ENCODE assay signal across 19 cellular contexts in the genomic region with DNA sequence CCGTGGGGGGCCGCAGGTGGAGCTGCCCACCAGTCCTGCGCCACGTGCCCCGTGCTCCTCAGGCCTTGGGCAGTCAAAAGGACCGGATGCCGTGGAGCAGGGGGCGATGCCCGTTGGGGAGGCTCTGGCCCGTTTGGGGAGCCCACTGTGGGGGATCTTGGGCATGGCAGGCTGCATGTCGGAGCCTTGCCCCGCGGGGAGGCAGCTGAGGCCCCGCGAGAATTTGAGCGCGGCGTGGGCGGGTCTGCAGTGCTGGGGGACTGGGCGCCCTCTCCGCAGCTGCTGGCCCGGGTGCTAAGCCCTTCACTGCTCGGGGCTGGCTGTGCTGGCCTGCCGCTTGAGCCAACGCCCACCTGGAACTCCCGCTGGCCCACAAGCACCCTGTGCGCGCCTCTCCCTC.
DNase-seq lines count a peak whose midpoint lies in the region; ATAC-seq, FAIRE-seq and TF ChIP-seq lines count a peak whose summit lies in the region.
"Had no signal": no experiment of that assay in that cellular context is flagged by ENCODE, and none has a peak within 500 bp of the region (broad histone marks: within the 10 kb centered on the region; RNA-seq: fewer than 3 reads in every experiment).

No MANE protein-coding gene starts in this region.

- H2BK5ac ChIP-seq in H1 (ENCODE audit: low read depth, low read length): no peak overlapping the region

- H2AK5ac ChIP-seq in H1 (ENCODE audit: low read depth, low read length): no peak overlapping the region

- H3K9me3 ChIP-seq in left ventricle myocardium inferior (replicated peaks): peaks cover 12% of the 10 kb centered on the region
- peaks cover 10 to 13% of the 10 kb centered on the region in 2 experiments for H3K9me3 ChIP-seq in H1 (ENCODE audit: insufficient read depth in 2 of 2, low read depth in 1 of 2, low read length in 1 of 2)
- H3K9me3 ChIP-seq in psoas muscle: no peaks in the 10 kb centered on the region

- no peak overlapping the region for H2AFZ ChIP-seq in H1 (ENCODE audit: low read length)
- H2AFZ ChIP-seq: GM23248 had no signal

- no peak overlapping the region for H3K4me3 ChIP-seq in left ventricle myocardium inferior
- no peak overlapping the region for H3K4me3 ChIP-seq in H1 (ENCODE audit: extremely low read depth in 1 of 4, insufficient read depth in 2 of 4, low read depth in 3 of 4, low read length in 4 of 4)
- H3K4me3 ChIP-seq in psoas muscle: no peak overlapping the region
- no peak overlapping the region for H3K4me3 ChIP-seq in lower leg skin (ENCODE audit: low read depth, poor library complexity, severe bottlenecking)
- H3K4me3 ChIP-seq: GM23248 had no signal

- TF ChIP-seq EP300 in H1 (IDR thresholded peaks at IDR 0.05; ENCODE audit: borderline replicate concordance in 1 of 2, low read depth in 2 of 2, low read length in 2 of 2): no peak

- 96% methylated on average over 27 of the region's 28 CpGs; no CpG with 5 or more reads in 1 of the 2 experiments for WGBS in H1 (ENCODE audit: extremely low coverage in 1 of 2, insufficient coverage in 1 of 2, insufficient read length in 1 of 2, insufficient replicate concordance in 2 of 2, low coverage in 1 of 2, low lambda C conversion rate in 2 of 2, missing lambda C conversion rate in 1 of 2), 2 experiments
- WGBS in psoas muscle, 3 donors: 84 to 94% (median 91%) methylated on average over 18 to 28 of the region's 28 CpGs
- 91 to 94% methylated on average over 18 to 22 of the region's 28 CpGs for WGBS in lower leg skin, 2 donors

- H3K4me1 ChIP-seq in left ventricle myocardium inferior (no peaks in the 10 kb centered on the region), H1 (replicated peaks in 1 of 4; ENCODE audit: control insufficient read depth in 3 of 4, insufficient read depth in 4 of 4, low read length in 3 of 4) (no peaks in the 10 kb centered on the region), psoas muscle (no peaks in the 10 kb centered on the region)

- H3K79me1 ChIP-seq in H1 (ENCODE audit: low read depth, low read length): no peaks in the 10 kb centered on the region

- H4K8ac ChIP-seq in H1 (ENCODE audit: extremely low read depth, insufficient read depth, low read length): peak overlapping the region; percentile 51; the same call in 1 of the 2 replicates

- H4K91ac ChIP-seq in H1 (replicated peaks; ENCODE audit: insufficient read length, low read length): no peak overlapping the region

- no peak overlapping the region for H3K4ac ChIP-seq in H1 (replicated peaks; ENCODE audit: insufficient read length, low read depth, low read length)

- no peak overlapping the region for H3K23ac ChIP-seq in H1 (ENCODE audit: insufficient read length)

- TF ChIP-seq POLR2A in H1 (IDR thresholded peaks at IDR 0.05; ENCODE audit: control extremely low read depth in 1 of 2, low read depth in 2 of 2, low read length in 2 of 2) (no peak), lower leg skin (IDR thresholded peaks at IDR 0.05) (no peak)

- FAIRE-seq in H1 (lab: Jason Lieb, UNC): no peak
- FAIRE-seq: GM12891 had no signal

- H3K79me2 ChIP-seq in H1 (ENCODE audit: control insufficient read depth in 1 of 2, insufficient read depth in 2 of 2, low read length in 2 of 2): no peaks in the 10 kb centered on the region

- H3K14ac ChIP-seq in H1 (ENCODE audit: insufficient read length): no peak overlapping the region

- intact Hi-C loops in left ventricle myocardium superior (cut with micrococcal nuclease): no loop called here
- intact Hi-C loops in left ventricle myocardium inferior (cut with micrococcal nuclease): no loop called here
- intact Hi-C loops in psoas muscle (cut with DNase I): no loop called here
- intact Hi-C loops in lower leg skin (cut with DNase I; ENCODE audit: low total_unique reads): no loop called here

- no peak overlapping the region for H2BK15ac ChIP-seq in H1 (ENCODE audit: low read length)

- DNase-seq in left ventricle myocardium superior (peak; percentile 18), left ventricle myocardium inferior (no peak), H1 (ENCODE audit: low read depth in 1 of 2, low spot score in 2 of 2) (no peak), psoas muscle (peak; percentile 9 to 47), lower leg skin (ENCODE audit: low spot score in 2 of 2) (no peak)
- no peak for DNase-seq in effector CD8-positive, alpha-beta T cell (lab: John Stamatoyannopoulos, UW)
- DNase-seq: C1 segment of cervical spinal cord; Calu3; CD4-positive, alpha-beta memory T cell; COR-L47; DMS53; DMS79 treated with DMSO at 0.1 percent for 48 hours; GF-D8; GM23248; H9; HFFc6 had no signal

- no peak overlapping the region for H2BK120ac ChIP-seq in H1 (replicated peaks; ENCODE audit: low read depth, low read length)

- no peak overlapping the region for H3K9ac ChIP-seq in H1 (replicated peaks in 1 of 4; ENCODE audit: extremely low read depth in 1 of 4, low read depth in 3 of 4, low read length in 3 of 4)
- H3K9ac ChIP-seq: GM23248 had no signal

- POLR2A ChIA-PET in H1 (lab: Charles Lee; ENCODE audit: partially characterized antibody): no interaction called here

- H3K27ac ChIP-seq in left ventricle myocardium inferior (replicated peaks) (no peak overlapping the region), H1 (ENCODE audit: low read depth, low read length) (no peak overlapping the region), psoas muscle (no peak overlapping the region)
- H3K27ac ChIP-seq: GM23248 had no signal

- H3K4me2 ChIP-seq in H1 (ENCODE audit: insufficient read depth in 1 of 2, low read depth in 2 of 2, low read length in 2 of 2): no peak overlapping the region

- TF ChIP-seq CTCF in left ventricle myocardium inferior (IDR thresholded peaks at IDR 0.05; ENCODE audit: borderline replicate concordance) (no peak), H1 (IDR thresholded peaks at IDR 0.05; ENCODE audit: control extremely low read depth in 1 of 3, insufficient read depth in 1 of 3, low read depth in 1 of 3, low read length in 3 of 3) (no peak), psoas muscle (IDR thresholded peaks at IDR 0.05) (no peak), lower leg skin (IDR thresholded peaks at IDR 0.05) (no peak)

- no peak overlapping the region for H2BK12ac ChIP-seq in H1 (ENCODE audit: low read depth, low read length)

- H3K36me3 ChIP-seq in left ventricle myocardium inferior (no peaks in the 10 kb centered on the region), H1 (ENCODE audit: control insufficient read depth in 2 of 4, insufficient read depth in 4 of 4, low read length in 3 of 4) (peaks cover 0 to 6% (median 0%) of the 10 kb centered on the region in 4 experiments; a peak in 1 of 8 replicates), psoas muscle (ENCODE audit: insufficient read depth in 1 of 2, low read depth in 1 of 2) (no peaks in the 10 kb centered on the region)

- H3K27me3 ChIP-seq in left ventricle myocardium inferior (ENCODE audit: low read depth) (no peaks in the 10 kb centered on the region), H1 (replicated peaks in 1 of 4; ENCODE audit: control insufficient read depth in 3 of 4, extremely low read depth in 1 of 4, insufficient read depth in 3 of 4, low read length in 3 of 4) (no peaks in the 10 kb centered on the region), psoas muscle (ENCODE audit: insufficient read depth in 3 of 3, low read length in 2 of 3) (no peaks in the 10 kb centered on the region)

- H3K56ac ChIP-seq in H1 (replicated peaks; ENCODE audit: insufficient read length, low read depth, low read length): no peak overlapping the region

- H3K18ac ChIP-seq in H1 (ENCODE audit: extremely low read depth, low read length): no peak overlapping the region

- no peaks in the 10 kb centered on the region for H3K23me2 ChIP-seq in H1 (ENCODE audit: low read depth, low read length)

- ATAC-seq in left ventricle myocardium superior: no peak
- ATAC-seq in psoas muscle: no peak
- ATAC-seq in HG03342 (IDR thresholded peaks at IDR 0.05; ENCODE audit: unreplicated experiment): no peak
- ATAC-seq: HCT116 had no signal

- no peaks in the 10 kb centered on the region for H4K20me1 ChIP-seq in H1 (replicated peaks in 1 of 2; ENCODE audit: control insufficient read depth in 1 of 2, insufficient read depth in 2 of 2, low read length in 2 of 2)

- no peak overlapping the region for H2BK20ac ChIP-seq in H1 (ENCODE audit: low read length)

- no peak overlapping the region for H4K5ac ChIP-seq in H1 (ENCODE audit: insufficient read length, low read depth, low read length)

- CTCF ChIA-PET in H1 (lab: Charles Lee; ENCODE audit: partially characterized antibody): no interaction called here

- TF ChIP-seq RAD21 in H1 (IDR thresholded peaks at IDR 0.05 in 1 of 2, conservative IDR thresholded peaks at IDR 0.05 in 1 of 2; ENCODE audit: low read depth in 2 of 2, low read length in 2 of 2): no peak

TF ChIP-seq in H1, 55 proteins besides CTCF, POLR2A, EP300 and RAD21 (continues in another document):
- TF ChIP-seq CHD1 (IDR thresholded peaks at IDR 0.05; ENCODE audit: low read depth, low read length): no peak
- TF ChIP-seq, protein P1, sequence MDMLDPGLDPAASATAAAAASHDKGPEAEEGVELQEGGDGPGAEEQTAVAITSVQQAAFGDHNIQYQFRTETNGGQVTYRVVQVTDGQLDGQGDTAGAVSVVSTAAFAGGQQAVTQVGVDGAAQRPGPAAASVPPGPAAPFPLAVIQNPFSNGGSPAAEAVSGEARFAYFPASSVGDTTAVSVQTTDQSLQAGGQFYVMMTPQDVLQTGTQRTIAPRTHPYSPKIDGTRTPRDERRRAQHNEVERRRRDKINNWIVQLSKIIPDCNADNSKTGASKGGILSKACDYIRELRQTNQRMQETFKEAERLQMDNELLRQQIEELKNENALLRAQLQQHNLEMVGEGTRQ (IDR thresholded peaks at IDR 0.05; ENCODE audit: low read length): no peak
- TF ChIP-seq KDM1A (IDR thresholded peaks at IDR 0.05; ENCODE audit: borderline replicate concordance, low read length): no peak
- no peak for TF ChIP-seq CBX8 (IDR thresholded peaks at IDR 0.05; ENCODE audit: borderline replicate concordance, low read depth, low read length)
- TF ChIP-seq SRF (IDR thresholded peaks at IDR 0.05; ENCODE audit: low read depth, low read length): no peak
- no peak for TF ChIP-seq RXRA (IDR thresholded peaks at IDR 0.05; ENCODE audit: insufficient read depth, low read depth, low read length)
- no peak for TF ChIP-seq GABPA (IDR thresholded peaks at IDR 0.05; ENCODE audit: borderline replicate concordance, insufficient read depth, low read length)
- TF ChIP-seq CBX5 (IDR thresholded peaks at IDR 0.05; ENCODE audit: low read depth, low read length): no peak
- TF ChIP-seq BACH1 (IDR thresholded peaks at IDR 0.05; ENCODE audit: low read length): no peak
- no peak for TF ChIP-seq ATF3 (IDR thresholded peaks at IDR 0.05; ENCODE audit: insufficient read depth, low read depth, low read length)
- no peak for TF ChIP-seq POLR2AphosphoS5 (IDR thresholded peaks at IDR 0.05; ENCODE audit: low read depth, low read length)
- no peak for TF ChIP-seq SIX5 (IDR thresholded peaks at IDR 0.05; ENCODE audit: low read depth, low read length)
- TF ChIP-seq JUN (IDR thresholded peaks at IDR 0.05; ENCODE audit: low read depth, low read length): no peak

Comparison
In these comparisons a context has a peak if more than half of its experiments do, and no peak if none do; other contexts are left out.
1. DNase-seq: peak in left ventricle myocardium superior (single experiment) and psoas muscle (2 of 2); none in left ventricle myocardium inferior (single experiment), H1 (0 of 2), effector CD8-positive, alpha-beta T cell (single experiment) and lower leg skin (0 of 2).